11 cellular contexts compared by ENCODE assay signal in the genomic region with DNA sequence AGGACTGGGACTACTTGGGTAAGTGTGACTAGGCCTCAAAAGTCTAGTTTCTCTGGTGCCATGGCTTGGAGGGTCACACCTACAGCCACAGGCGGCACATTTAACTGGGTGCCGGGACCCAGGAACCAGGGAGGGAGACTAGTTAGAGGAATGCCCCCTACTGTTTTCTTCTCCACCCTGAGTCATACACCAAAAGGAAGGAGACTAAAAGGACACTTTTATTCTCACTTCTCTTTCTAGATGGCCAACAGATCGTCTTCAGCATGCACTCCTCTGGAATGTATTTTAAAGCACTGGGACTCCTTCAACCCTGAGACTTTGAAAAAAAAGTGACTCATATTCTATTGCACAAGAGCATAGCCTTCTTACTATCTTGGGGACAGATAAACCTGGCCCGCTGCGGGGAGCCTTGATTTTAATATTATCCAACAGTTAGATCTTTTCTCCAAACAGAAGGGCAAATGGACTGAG. TPM values are rescaled to one million over a fixed set of nuclear protein-coding genes. Genes with fewer than 3 reads are reported as not detected.
A peak's percentile ranks its signal among the peaks of the same experiment; 100 is the strongest.
DNase-seq lines count a peak whose midpoint lies in the region; ATAC-seq and TF ChIP-seq lines count a peak whose summit lies in the region.
"Had no signal": no experiment of that assay in that cellular context is flagged by ENCODE, and none has a peak within 500 bp of the region (broad histone marks: within the 10 kb centered on the region; RNA-seq: fewer than 3 reads in every experiment).

No MANE protein-coding gene starts in this region.

- H3K4me3 ChIP-seq in NB4 (ENCODE audit: low read depth, low read length) (no peak overlapping the region), endodermal cell (ENCODE audit: low read length) (peak overlapping the region; percentile 35), mucosa of descending colon (no peak overlapping the region)

- no peaks in the 10 kb centered on the region for H3K27me3 ChIP-seq in endodermal cell (ENCODE audit: control insufficient read depth, insufficient read depth, low read length, poor library complexity, severe bottlenecking)

- intact Hi-C loops in mucosa of descending colon (cut with DNase I, micrococcal nuclease), result no loop called here

- peaks cover 34% of the 10 kb centered on the region for H3K9me3 Mint-ChIP-seq in endodermal cell

- H3K27ac ChIP-seq in C4-2B (peak overlapping the region; percentile 56; the same call in 1 of the 2 replicates), endodermal cell (ENCODE audit: low read depth, low read length) (no peak overlapping the region)

- H3K4me1 ChIP-seq in endodermal cell (ENCODE audit: control insufficient read depth, insufficient read depth, low read length), result peaks cover 8% of the 10 kb centered on the region
- H3K4me1 ChIP-seq in mucosa of descending colon (ENCODE audit: low read depth), result peaks cover 6% of the 10 kb centered on the region

- peak overlapping the region; percentile 41 for H3K27ac Mint-ChIP-seq in endodermal cell

- H3K9ac ChIP-seq in endodermal cell (ENCODE audit: extremely low read depth, low read length, poor library complexity, severe bottlenecking), result no peak overlapping the region

- H3K36me3 ChIP-seq in endodermal cell (ENCODE audit: control insufficient read depth, insufficient read depth, low read length) (no peaks in the 10 kb centered on the region), mucosa of descending colon (ENCODE audit: low read depth) (no peaks in the 10 kb centered on the region)

- DNase-seq in NB4 (ENCODE audit: low read depth), result peak; percentile 86
- DNase-seq in endodermal cell, result no peak
- peak; percentile 46 for DNase-seq in non-pigmented ciliary epithelial cell (ENCODE audit: low read depth)
- DNase-seq in NCI-H774 (lab: John Stamatoyannopoulos, UW), result no peak
- DNase-seq in mucosa of descending colon, result no peak
- no peak for DNase-seq in NCI-H146 (lab: John Stamatoyannopoulos, UW)
- DNase-seq: DMS79 treated with DMSO at 0.1 percent for 48 hours, NCI-H187 had no signal

- ATAC-seq in activated CD4-positive, CD25-positive, alpha-beta regulatory T cell treated with anti-CD3 and anti-CD28 coated beads, Interleukin-2, amount 50 U/mL, for 24 hours, result no peak
- no peak for ATAC-seq in mucosa of descending colon

- H3K4me1 Mint-ChIP-seq in endodermal cell, result peaks cover 14% of the 10 kb centered on the region

- H3K27me3 Mint-ChIP-seq in endodermal cell (ENCODE audit: insufficient read depth), result no peaks in the 10 kb centered on the region

- H3K4me3 Mint-ChIP-seq in endodermal cell, result no peak overlapping the region
- H3K4me3 Mint-ChIP-seq: neural crest cell had no signal

- H3K36me3 Mint-ChIP-seq in endodermal cell (ENCODE audit: low read depth), result peaks cover 9% of the 10 kb centered on the region

- TF ChIP-seq POLR2A in NB4 (IDR thresholded peaks at IDR 0.05; ENCODE audit: extremely low read depth, insufficient read length), result no peak

- H3K9me3 ChIP-seq in endodermal cell (ENCODE audit: control insufficient read depth, low read length), result peaks cover 40% of the 10 kb centered on the region
- H3K9me3 ChIP-seq in mucosa of descending colon, result peaks cover 25% of the 10 kb centered on the region

- TF ChIP-seq CTCF in C4-2B (conservative IDR thresholded peaks at IDR 0.05), result no peak
- no peak for TF ChIP-seq CTCF in NB4 (IDR thresholded peaks at IDR 0.05; ENCODE audit: low read depth, low read length)
- no peak for TF ChIP-seq CTCF in endodermal cell (conservative IDR thresholded peaks at IDR 0.05)
- no peak for TF ChIP-seq CTCF in mucosa of descending colon (IDR thresholded peaks at IDR 0.05)

- 82 to 91% methylated on average over 3 to 5 of the region's 5 CpGs for WGBS in endodermal cell (ENCODE audit: insufficient coverage in 1 of 2, insufficient read length in 1 of 2), 2 experiments

RNA-seq across cellular contexts. Expression of a gene that starts 33.4 kb away (rescaled TPM):
- not detected for total RNA-seq in endodermal cell
- polyA plus RNA-seq in endodermal cell (2013, experiment 1 of 2), result not detected
- polyA plus RNA-seq in endodermal cell (2013, experiment 2 of 2), result 0.17 TPM
- 100 to 1,000 TPM in 1 of 3 donors, 10 to 100 TPM in 1, 1 to 10 TPM in 1; 4.2 to 145 (median 19.5) TPM for total RNA-seq in mucosa of descending colon
- total RNA-seq: neural crest cell had no signal

Comparison
In these comparisons a context has a peak if more than half of its experiments do, and no peak if none do; other contexts are left out.
1. DNase-seq: peak in NB4 (single experiment) and non-pigmented ciliary epithelial cell (single experiment); none in endodermal cell (single experiment), NCI-H774 (single experiment), mucosa of descending colon (0 of 3) and NCI-H146 (single experiment).
2. RNA of a gene that starts 33.4 kb away (total RNA-seq): 4.2 to 145 TPM in mucosa of descending colon; not detected in endodermal cell; every median in the first group is over 4 times any median in the second.